ENCODE assay signal across 7 cellular contexts in genomic region chr15:22272286-22273160, GRCh38.
DNase-seq lines count a peak whose midpoint lies in the region; ATAC-seq, FAIRE-seq and TF ChIP-seq lines count a peak whose summit lies in the region.
"Not testable (repeated sequence)": the region's sequence is repeated elsewhere in the genome, so short reads cannot be mapped to it uniquely, and the experiment has no call there.

No MANE protein-coding gene starts in this region.

- H3K4me3 Mint-ChIP-seq in activated CD4-positive, alpha-beta T cell treated with anti-CD3 and anti-CD28 coated beads, Interleukin-2, amount 10 ng/mL, durations not matched to agents 24 days and 14 days; osteocyte (ENCODE audit: unreplicated experiment): not testable (repeated sequence)

- not testable (repeated sequence) for TF ChIP-seq POLR2A in K562 (conservative IDR thresholded peaks at IDR 0.05)

- not testable (repeated sequence) for H3K36me3 Mint-ChIP-seq in activated CD4-positive, alpha-beta T cell treated with anti-CD3 and anti-CD28 coated beads, Interleukin-2, amount 10 ng/mL, durations not matched to agents 24 days and 14 days (ENCODE audit: low read depth); osteocyte (ENCODE audit: unreplicated experiment)

- not testable (repeated sequence) for BruUV-seq in K562 (replicated peaks; lab: Mats Ljungman, UMichigan)

- H3K9me3 Mint-ChIP-seq in activated CD4-positive, alpha-beta T cell treated with anti-CD3 and anti-CD28 coated beads, Interleukin-2, amount 10 ng/mL, durations not matched to agents 24 days and 14 days; osteocyte (ENCODE audit: unreplicated experiment): not testable (repeated sequence)

- H3K27ac ChIP-seq in K562 (ENCODE audit: extremely low read depth, low read depth, low read length): not testable (repeated sequence)

- H3K4me2 ChIP-seq in K562 (ENCODE audit: insufficient read depth, low read length): not testable (repeated sequence)

- H2AFZ ChIP-seq in K562 (ENCODE audit: low read depth, low read length): not testable (repeated sequence)

- H3K36me3 ChIP-seq in K562 (ENCODE audit: control insufficient read depth, insufficient read depth, low read length): not testable (repeated sequence)

- H3K9me3 ChIP-seq in K562 (replicated peaks; ENCODE audit: control insufficient read depth, insufficient read depth, low read depth, low read length): not testable (repeated sequence)
- peaks cover 36% of the 10 kb centered on the region for H3K9me3 ChIP-seq in iPS-18c (ENCODE audit: control insufficient read depth, insufficient read depth, low read length)

- H3K9me1 ChIP-seq in K562 (ENCODE audit: control insufficient read depth, insufficient read depth, low read length): not testable (repeated sequence)

- H3K4me3 ChIP-seq in K562: not testable (repeated sequence)
- H3K4me3 ChIP-seq in iPS-18c (ENCODE audit: insufficient read depth, low read depth, low read length): peak overlapping the region; percentile 1; the same call in 1 of the 2 replicates

- H3K9ac ChIP-seq in K562 (ENCODE audit: insufficient read depth in 1 of 2, low read depth in 2 of 2, low read length in 2 of 2): not testable (repeated sequence)

- peak; percentile 12 for DNase-seq in GM10248 (ENCODE audit: extremely low spot score)
- peak; percentile 6 for DNase-seq in GM20000 (ENCODE audit: low spot score)
- DNase-seq in activated CD4-positive, alpha-beta T cell treated with anti-CD3 and anti-CD28 coated beads, Interleukin-2, amount 10 ng/mL, durations not matched to agents 24 days and 14 days: peak; percentile 51
- peak; percentile 42 for DNase-seq in activated CD8-positive, alpha-beta memory T cell treated with anti-CD3 and anti-CD28 coated beads for 24 hours
- DNase-seq in K562 (ENCODE audit: extremely low read depth in 1 of 4, low spot score in 3 of 4): not testable (repeated sequence)
- DNase-seq in osteocyte (ENCODE audit: extremely low spot score, unreplicated experiment): peak; percentile 87

- H3K4me1 ChIP-seq in K562 (replicated peaks in 1 of 2; ENCODE audit: control insufficient read depth in 2 of 2, insufficient read depth in 2 of 2, low read length in 2 of 2): not testable (repeated sequence)

- H3K27ac Mint-ChIP-seq in activated CD4-positive, alpha-beta T cell treated with anti-CD3 and anti-CD28 coated beads, Interleukin-2, amount 10 ng/mL, durations not matched to agents 24 days and 14 days; osteocyte (ENCODE audit: unreplicated experiment): not testable (repeated sequence)

- intact Hi-C loops in activated CD4-positive, alpha-beta T cell treated with anti-CD3 and anti-CD28 coated beads, Interleukin-2, amount 10 ng/mL, durations not matched to agents 24 days and 14 days (cut with micrococcal nuclease); K562 (cut with micrococcal nuclease): not testable (repeated sequence)

- not testable (repeated sequence) for ATAC-seq in K562

- in situ Hi-C loops in K562 (cut with MboI): not testable (repeated sequence)

- WGBS in K562 (ENCODE audit: insufficient coverage, low coverage, missing lambda C conversion rate): 5% methylated on average over 22 of the region's 29 CpGs

- not testable (repeated sequence) for TF ChIP-seq RAD21 in K562 (CRISPR knock-in tag; conservative IDR thresholded peaks at IDR 0.05 in 1 of 2, IDR thresholded peaks at IDR 0.05 in 1 of 2)

- CTCF ChIA-PET in GM10248 (lab: Yijun Ruan, JAX); K562 (lab: Yijun Ruan, JAX; ENCODE audit: low intra/inter-chr PET ratio): not testable (repeated sequence)

- not testable (repeated sequence) for TF ChIP-seq EP300 in K562 (IDR thresholded peaks at IDR 0.05; ENCODE audit: low read length)

- not testable (repeated sequence) for FAIRE-seq in K562 (lab: Jason Lieb, UNC)

- H3K79me2 ChIP-seq in K562 (ENCODE audit: control insufficient read depth, insufficient read depth, low read length): not testable (repeated sequence)

- H3K27me3 Mint-ChIP-seq in activated CD4-positive, alpha-beta T cell treated with anti-CD3 and anti-CD28 coated beads, Interleukin-2, amount 10 ng/mL, durations not matched to agents 24 days and 14 days; osteocyte (ENCODE audit: unreplicated experiment): not testable (repeated sequence)

- H3K27me3 ChIP-seq in K562 (ENCODE audit: control insufficient read depth in 2 of 2, insufficient read depth in 2 of 2, low read length in 2 of 2): not testable (repeated sequence)

- H3K4me1 Mint-ChIP-seq in activated CD4-positive, alpha-beta T cell treated with anti-CD3 and anti-CD28 coated beads, Interleukin-2, amount 10 ng/mL, durations not matched to agents 24 days and 14 days; osteocyte (ENCODE audit: unreplicated experiment): not testable (repeated sequence)

- not testable (repeated sequence) for TF ChIP-seq CTCF in GM10248 (IDR thresholded peaks at IDR 0.05; ENCODE audit: control extremely low read depth, extremely low read depth, low read depth, missing control alignments); GM20000 (IDR thresholded peaks at IDR 0.05; ENCODE audit: extremely low read depth, missing control alignments); K562 (IDR thresholded peaks at IDR 0.05 in 2 of 3, conservative IDR thresholded peaks at IDR 0.05 in 1 of 3; ENCODE audit: insufficient read depth in 2 of 3, low read depth in 1 of 3, low read length in 3 of 3); osteocyte (IDR thresholded peaks at IDR 0.05)

- POLR2A ChIA-PET in GM10248 (lab: Yijun Ruan, JAX); K562 (lab: Yijun Ruan, JAX): not testable (repeated sequence)

- H4K20me1 ChIP-seq in K562 (replicated peaks; ENCODE audit: control insufficient read depth, insufficient read depth, low read length): not testable (repeated sequence)

TF ChIP-seq in K562, 482 proteins besides CTCF, POLR2A, EP300 and RAD21:
- TF ChIP-seq BHLHE40 (IDR thresholded peaks at IDR 0.05; ENCODE audit: low read length): 0 out of 2 replicates have a peak, but pooled peaks have one; percentile 32
TF ChIP-seq in K562: peak in this region for 1; not testable (repeated sequence) for 481.
